ENCODE assay signal across 1 cellular context in the genomic region with DNA sequence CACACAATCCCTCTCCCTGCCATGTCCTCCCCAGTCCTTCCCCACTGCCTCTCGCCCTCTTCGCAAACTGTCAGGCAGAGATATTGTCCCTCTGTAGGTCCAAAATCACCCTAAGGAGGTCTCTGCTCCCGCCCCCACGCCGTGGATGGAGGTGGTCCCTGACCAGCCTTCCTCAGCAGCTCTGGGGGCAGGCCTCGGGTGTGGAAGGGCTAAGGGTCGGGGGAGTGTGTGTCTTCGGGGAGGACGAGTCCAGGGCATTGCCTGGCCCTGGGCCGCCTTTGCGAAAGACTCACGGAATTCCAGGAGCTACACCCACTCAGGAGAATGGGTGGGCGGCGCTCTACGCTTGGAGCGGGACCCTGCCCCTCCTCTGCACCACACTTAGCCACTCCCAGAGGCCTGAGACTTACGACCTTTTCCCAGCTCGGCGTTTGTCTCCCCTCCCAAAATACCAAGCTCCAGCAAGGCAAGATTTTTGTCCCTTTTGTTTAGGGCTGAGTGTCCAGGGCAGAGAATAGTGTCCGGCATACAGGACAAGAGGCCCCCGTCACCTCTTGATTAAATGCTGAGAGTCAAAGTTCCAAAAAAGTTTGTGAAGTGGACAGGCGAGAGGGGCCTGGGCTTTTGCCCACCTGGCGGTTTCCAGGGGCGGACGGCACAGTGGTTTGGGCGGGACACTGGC.
TF ChIP-seq lines count a peak whose summit lies in the region.

No MANE protein-coding gene starts in this region.

TF ChIP-seq in GM23338, 12 proteins besides CTCF, POLR2A, EP300 and RAD21:
- TF ChIP-seq ZNF462 (CRISPR knock-in tag; IDR thresholded peaks at IDR 0.05), result no peak
- peak; percentile 42; the same call in 1 of the 2 replicates for TF ChIP-seq POLR2AphosphoS5 (IDR thresholded peaks at IDR 0.05; ENCODE audit: low read depth)
